ENCODE assay signal across 8 cellular contexts in the genomic region with DNA sequence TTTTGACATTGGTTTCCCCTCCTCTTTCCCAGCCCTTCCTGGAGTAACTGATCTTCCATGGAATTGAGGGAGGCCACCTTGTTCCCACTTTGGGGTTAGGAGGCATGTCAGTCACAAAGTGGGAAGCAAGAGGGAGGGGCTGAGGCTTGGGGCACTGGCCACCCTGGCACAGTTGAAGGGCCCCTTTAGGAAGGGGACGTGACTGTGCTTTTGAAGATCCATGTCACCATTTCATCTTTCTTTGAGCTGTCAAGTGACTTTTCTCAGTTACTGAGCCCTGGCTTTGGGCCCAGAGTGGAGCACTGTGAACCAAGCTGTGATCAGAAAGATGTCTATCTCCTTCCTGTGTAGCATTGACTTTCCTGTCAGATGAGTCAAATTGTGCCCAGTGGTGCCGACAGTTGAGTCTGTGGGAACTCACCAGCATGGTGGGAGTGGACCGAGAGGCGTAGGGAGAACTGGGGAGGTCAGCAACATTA. TPM values are rescaled to one million over a fixed set of nuclear protein-coding genes. Genes with fewer than 3 reads are reported as not detected.
DNase-seq lines count a peak whose midpoint lies in the region; ATAC-seq, FAIRE-seq and TF ChIP-seq lines count a peak whose summit lies in the region.

No MANE protein-coding gene starts in this region.

- H2AFZ ChIP-seq in GM12878 (ENCODE audit: control insufficient read depth, low read depth, low read length) (no peak overlapping the region), neural progenitor cell (replicated peaks) (no peak overlapping the region)

- H3K9me3 ChIP-seq in CD4-positive, alpha-beta T cell (ENCODE audit: control insufficient read depth, low read length), result no peaks in the 10 kb centered on the region
- H3K9me3 ChIP-seq in T-helper 17 cell (ENCODE audit: control insufficient read depth, low read length, poor library complexity, severe bottlenecking) (no peaks in the 10 kb centered on the region), GM12878 (replicated peaks; ENCODE audit: control insufficient read depth, insufficient read depth, low read length) (no peaks in the 10 kb centered on the region), neutrophil (no peaks in the 10 kb centered on the region), neural progenitor cell (ENCODE audit: low read depth) (no peaks in the 10 kb centered on the region)

- H3K36me3 Mint-ChIP-seq in CD4-positive, alpha-beta T cell (ENCODE audit: low read depth), result peaks cover 32% of the 10 kb centered on the region
- H3K36me3 Mint-ChIP-seq in T-helper 17 cell (ENCODE audit: low read depth) (peaks cover 5% of the 10 kb centered on the region), neural progenitor cell (no peaks in the 10 kb centered on the region)

- in situ Hi-C loops in GM12878 (cut with MboI), result no loop called here

- H4K20me1 ChIP-seq in GM12878 (ENCODE audit: control insufficient read depth, insufficient read depth) (no peaks in the 10 kb centered on the region), neural progenitor cell (ENCODE audit: low read depth) (no peaks in the 10 kb centered on the region)

- no peaks in the 10 kb centered on the region for H3K9me3 Mint-ChIP-seq in CD4-positive, alpha-beta T cell
- no peaks in the 10 kb centered on the region for H3K9me3 Mint-ChIP-seq in neural progenitor cell

- no peaks in the 10 kb centered on the region for H3K36me3 ChIP-seq in GM12878 (ENCODE audit: control insufficient read depth in 2 of 2, insufficient read depth in 2 of 2, low read length in 1 of 2)
- H3K36me3 ChIP-seq in neutrophil, result peaks cover 91% of the 10 kb centered on the region
- H3K36me3 ChIP-seq in neural progenitor cell, result no peaks in the 10 kb centered on the region

- SMC1A ChIA-PET in GM12878 (lab: Charles Lee; ENCODE audit: uncharacterized antibody, unreplicated experiment), result interaction anchor here (0.9 to 1.6 kb wide), 5 partner anchors 10 to 76 kb away, joined by 3 to 5 read pairs (median 3); no protein-coding TSS in a partner anchor

- CTCF ChIA-PET in CD4-positive, alpha-beta T cell (lab: Charles Lee), result interaction anchor here (1.2 to 3.4 kb wide), 4 partner anchors 16 to 621 kb away, joined by 4 to 21 read pairs (median 6); no protein-coding TSS in a partner anchor
- CTCF ChIA-PET in GM12878 (lab: Yijun Ruan, JAX), result interaction anchor here (0.6 to 6.8 kb wide), 8 partner anchors 12 to 129 kb away, joined by 3 to 62 read pairs (median 4); no protein-coding TSS in a partner anchor

- H3K4me2 ChIP-seq in GM12878 (ENCODE audit: control insufficient read depth, insufficient read depth) (no peak overlapping the region), neural progenitor cell (no peak overlapping the region)

- no peaks in the 10 kb centered on the region for H3K79me2 ChIP-seq in GM12878 (ENCODE audit: control insufficient read depth, insufficient read depth, low read length)
- no peaks in the 10 kb centered on the region for H3K79me2 ChIP-seq in neural progenitor cell (ENCODE audit: low read depth)

- ATAC-seq in CD4-positive, alpha-beta T cell (ENCODE audit: poor library complexity), result peak; percentile 71
- ATAC-seq in T-helper 17 cell, result peak; percentile 70
- peak; percentile 42 for ATAC-seq in GM12878
- ATAC-seq in HG03097 (IDR thresholded peaks at IDR 0.05; ENCODE audit: low FRiP score, unreplicated experiment), result no peak
- ATAC-seq in HG03521 (IDR thresholded peaks at IDR 0.05; ENCODE audit: unreplicated experiment), result no peak
- no peak for ATAC-seq in HG02588 (IDR thresholded peaks at IDR 0.05; ENCODE audit: unreplicated experiment)

- peak overlapping the region; percentile 93 for H3K27ac Mint-ChIP-seq in CD4-positive, alpha-beta T cell
- peak overlapping the region; percentile 93 for H3K27ac Mint-ChIP-seq in T-helper 17 cell
- H3K27ac Mint-ChIP-seq in neural progenitor cell, result no peak overlapping the region

- no peaks in the 10 kb centered on the region for H3K27me3 ChIP-seq in CD4-positive, alpha-beta T cell (ENCODE audit: control insufficient read depth, insufficient read depth, low read length)
- H3K27me3 ChIP-seq in GM12878 (replicated peaks in 1 of 2; ENCODE audit: control insufficient read depth in 2 of 2, insufficient read depth in 2 of 2, low read length in 1 of 2) (no peaks in the 10 kb centered on the region), neutrophil (no peaks in the 10 kb centered on the region), neural progenitor cell (no peaks in the 10 kb centered on the region)

- peak; percentile 47 to 72 (median 66) for DNase-seq in CD4-positive, alpha-beta T cell
- DNase-seq in T-helper 17 cell (peak; percentile 42 to 58 (median 51)), GM12878 (ENCODE audit: low read depth, low spot score) (peak; percentile 46), neural progenitor cell (ENCODE audit: low spot score) (no peak)

- POLR2A ChIA-PET in CD4-positive, alpha-beta T cell (lab: Charles Lee), result interaction anchor here (0.9 to 4.0 kb wide), 10 partner anchors 16 to 135 kb away, joined by 3 to 66 read pairs (median 8); partner anchors contain the start of gene IL6R
- POLR2A ChIA-PET in GM12878 (lab: Charles Lee), result interaction anchor here (0.6 to 1.2 kb wide), 3 partner anchors 14 to 582 kb away, joined by 3 read pairs; no protein-coding TSS in a partner anchor

- intact Hi-C loops in CD4-positive, alpha-beta T cell (cut with DNase I, micrococcal nuclease), result loop anchor here in 1 of 2 experiments (2.0 to 5.0 kb wide), 2 partner anchors 41 to 59 kb away; partner anchors contain the start of gene IL6R
- intact Hi-C loops in GM12878 (cut with micrococcal nuclease; ENCODE audit: unreplicated experiment), result no loop called here

- no peak for TF ChIP-seq EP300 in GM12878 (IDR thresholded peaks at IDR 0.05; ENCODE audit: borderline replicate concordance in 1 of 2, control insufficient read depth in 1 of 2, low read depth in 2 of 2, low read length in 2 of 2)

- RAD21 ChIA-PET in GM12878 (lab: Charles Lee; ENCODE audit: unreplicated experiment), result interaction anchor here (0.6 to 5.9 kb wide), 4 partner anchors 8 to 129 kb away, joined by 5 to 53 read pairs (median 6); no protein-coding TSS in a partner anchor

- peak overlapping the region; percentile 59 for H3K27ac ChIP-seq in CD4-positive, alpha-beta T cell (ENCODE audit: low read depth, low read length)
- no peak overlapping the region for H3K27ac ChIP-seq in GM12878 (ENCODE audit: control insufficient read depth, insufficient read depth)
- peak overlapping the region; percentile 97 for H3K27ac ChIP-seq in neutrophil
- H3K27ac ChIP-seq in neural progenitor cell, result no peak overlapping the region

- H3F3A ChIP-seq in neural progenitor cell (ENCODE audit: low read depth), result no peaks in the 10 kb centered on the region

- H3K4me1 Mint-ChIP-seq in CD4-positive, alpha-beta T cell (ENCODE audit: low read depth), result peaks cover 82% of the 10 kb centered on the region
- peaks cover 65% of the 10 kb centered on the region for H3K4me1 Mint-ChIP-seq in T-helper 17 cell
- H3K4me1 Mint-ChIP-seq in neural progenitor cell, result peaks cover 26% of the 10 kb centered on the region

- FAIRE-seq in GM12878 (lab: Jason Lieb, UNC), result no peak

- H3K4me1 ChIP-seq in GM12878 (ENCODE audit: control insufficient read depth, insufficient read depth, low read length) (peaks cover 20% of the 10 kb centered on the region), neutrophil (ENCODE audit: control insufficient read depth in 1 of 2, insufficient read depth in 1 of 2, low read depth in 1 of 2, low read length in 1 of 2) (peaks cover 34 to 55% of the 10 kb centered on the region in 2 experiments), neural progenitor cell (peaks cover 6% of the 10 kb centered on the region)

- no peaks in the 10 kb centered on the region for H3K27me3 Mint-ChIP-seq in CD4-positive, alpha-beta T cell
- no peaks in the 10 kb centered on the region for H3K27me3 Mint-ChIP-seq in T-helper 17 cell
- H3K27me3 Mint-ChIP-seq in neural progenitor cell (ENCODE audit: insufficient read depth, low read depth), result peaks cover 9% of the 10 kb centered on the region

- peak overlapping the region; percentile 87 for H3K4me3 Mint-ChIP-seq in CD4-positive, alpha-beta T cell
- peak overlapping the region; percentile 86 for H3K4me3 Mint-ChIP-seq in T-helper 17 cell
- no peak overlapping the region for H3K4me3 Mint-ChIP-seq in neural progenitor cell

- BruUV-seq in GM12878 (replicated peaks; lab: Mats Ljungman, UMichigan), result no TSS peak

- TF ChIP-seq CTCF in CD4-positive, alpha-beta T cell (IDR thresholded peaks at IDR 0.05), result no peak
- no peak for TF ChIP-seq CTCF in GM12878 (IDR thresholded peaks at IDR 0.05 in 2 of 3, conservative IDR thresholded peaks at IDR 0.05 in 1 of 3; ENCODE audit: control insufficient read depth in 2 of 3, extremely low read depth in 1 of 3, insufficient read depth in 1 of 3, low read depth in 3 of 3, low read length in 3 of 3)
- TF ChIP-seq CTCF in neutrophil (IDR thresholded peaks at IDR 0.05), result no peak
- no peak for TF ChIP-seq CTCF in neural progenitor cell (IDR thresholded peaks at IDR 0.05)

- no peak for TF ChIP-seq POLR2A in GM12878 (IDR thresholded peaks at IDR 0.05; ENCODE audit: low read depth, low read length)

- H3K4me3 ChIP-seq in GM12878 (no peak overlapping the region), neutrophil (ENCODE audit: low read depth in 1 of 2, low read length in 1 of 2) (peak overlapping the region in 1 of 2 experiments; percentile 14), neural progenitor cell (no peak overlapping the region)

- TF ChIP-seq RAD21 in GM12878 (IDR thresholded peaks at IDR 0.05; ENCODE audit: insufficient read depth, low read depth, low read length), result no peak

- H3K9ac ChIP-seq in GM12878 (ENCODE audit: control insufficient read depth, insufficient read depth, low read length) (no peak overlapping the region), neural progenitor cell (no peak overlapping the region)

- WGBS in GM12878 (ENCODE audit: insufficient coverage, insufficient replicate concordance, low lambda C conversion rate, missing lambda C conversion rate), result 14% methylated on average over 4 of the region's 4 CpGs

RNA-seq across cellular contexts. Expression of gene TDRD10, which starts 38.5 kb away (rescaled TPM):
- not detected for total RNA-seq in CD4-positive, alpha-beta T cell
- total RNA-seq in T-helper 17 cell (under 1 TPM in 1 of 2 donors, not detected in 1; 0.12 TPM), GM12878 (2014; rRNA removed) (0.05 TPM in 1 of 2 replicates, not detected in the other), GM12878 (2014; rRNA removed; fragmentation: Illumina TruSeq; extraction: Trizol) (not detected in 2 replicates), GM12878 (2021) (not detected in 2 replicates), neural progenitor cell (ENCODE audit: low replicate concordance) (not detected in 2 replicates)
- total RNA-seq in GM12878 (2013; cell fraction: nucleolus; rRNA removed), result 0.31 and 1.0 TPM in 2 replicates
- not detected for polyA plus RNA-seq in GM12878 (2011; ENCODE audit: low read depth)
- polyA plus RNA-seq in GM12878 (2011; rRNA removed) (not detected in 2 replicates), GM12878 (2014; fragmentation: Illumina TruSeq; extraction: Trizol) (not detected in 2 replicates), GM12878 (2014; fragmentation: Nextera tagmentation; extraction: Ambion mirVana) (not detected), GM12878 (2014; rRNA removed) (not detected in 2 replicates), GM12878 (2016; fragmentation: Nextera tagmentation; extraction: Ambion mirVana) (not detected)
- not detected in 2 replicates for polyA plus RNA-seq in GM12878 (2011; cell fraction: cytosol; rRNA removed)
- polyA plus RNA-seq in GM12878 (2011; cell fraction: nucleus; rRNA removed), result 0.07 TPM in 1 of 2 replicates, not detected in the other
- 0.10 TPM in 1 of 2 replicates, not detected in the other for polyA plus RNA-seq in GM12878 (2012)
- polyA minus RNA-seq in GM12878 (2011; rRNA and poly(A)+ RNA removed), result not detected in 2 replicates
- not detected in 2 replicates for polyA minus RNA-seq in GM12878 (2011; cell fraction: cytosol; rRNA and poly(A)+ RNA removed)
- polyA minus RNA-seq in GM12878 (2011; cell fraction: nucleus; rRNA and poly(A)+ RNA removed), result not detected in 2 replicates

RNA-seq across cellular contexts. Expression of gene SHE, which starts 38.7 kb away (rescaled TPM):
- not detected for total RNA-seq in CD4-positive, alpha-beta T cell
- under 1 TPM in 1 of 2 donors, not detected in 1; 0.13 TPM for total RNA-seq in T-helper 17 cell
- total RNA-seq in GM12878 (2013; cell fraction: nucleolus; rRNA removed), result 1.9 and 2.2 TPM in 2 replicates
- under 0.01 and 0.05 TPM in 2 replicates for total RNA-seq in GM12878 (2014; rRNA removed)
- total RNA-seq in GM12878 (2014; rRNA removed; fragmentation: Illumina TruSeq; extraction: Trizol), result 0.04 and 0.05 TPM in 2 replicates
- total RNA-seq in GM12878 (2021), result 0.05 TPM in 2 replicates
- polyA plus RNA-seq in GM12878 (2011; ENCODE audit: low read depth), result 0.05 TPM
- polyA plus RNA-seq in GM12878 (2011; rRNA removed), result not detected in 2 replicates
- polyA plus RNA-seq in GM12878 (2011; cell fraction: cytosol; rRNA removed), result under 0.01 TPM in 1 of 2 replicates, not detected in the other
- not detected in 2 replicates for polyA plus RNA-seq in GM12878 (2011; cell fraction: nucleus; rRNA removed)
- 0.05 and 0.08 TPM in 2 replicates for polyA plus RNA-seq in GM12878 (2012)
- polyA plus RNA-seq in GM12878 (2014; fragmentation: Illumina TruSeq; extraction: Trizol), result 0.03 TPM in 1 of 2 replicates, not detected in the other
- under 1 TPM; 0.02 TPM for polyA plus RNA-seq in GM12878 (2014; fragmentation: Nextera tagmentation; extraction: Ambion mirVana)
- polyA plus RNA-seq in GM12878 (2014; rRNA removed), result 0.03 and 0.04 TPM in 2 replicates
- polyA plus RNA-seq in GM12878 (2016; fragmentation: Nextera tagmentation; extraction: Ambion mirVana), result not detected
- not detected in 2 replicates for polyA minus RNA-seq in GM12878 (2011; rRNA and poly(A)+ RNA removed)
- polyA minus RNA-seq in GM12878 (2011; cell fraction: cytosol; rRNA and poly(A)+ RNA removed), result not detected in 2 replicates
- polyA minus RNA-seq in GM12878 (2011; cell fraction: nucleus; rRNA and poly(A)+ RNA removed), result not detected in 2 replicates
- total RNA-seq in neural progenitor cell (ENCODE audit: low replicate concordance), result 0.04 TPM in 1 of 2 replicates, not detected in the other

RNA-seq across cellular contexts. Expression of gene IL6R, which starts 58.4 kb away (rescaled TPM):
- 10 to 100 TPM; 31.7 to 35.0 TPM for total RNA-seq in CD4-positive, alpha-beta T cell
- 10 to 100 TPM; 72.8 to 79.0 TPM for total RNA-seq in T-helper 17 cell
- 50.9 and 61.1 TPM in 2 replicates for total RNA-seq in GM12878 (2013; cell fraction: nucleolus; rRNA removed)
- total RNA-seq in GM12878 (2014; rRNA removed), result 29.3 and 31.9 TPM in 2 replicates
- total RNA-seq in GM12878 (2014; rRNA removed; fragmentation: Illumina TruSeq; extraction: Trizol), result 17.4 and 18.2 TPM in 2 replicates
- 37.7 and 43.4 TPM in 2 replicates for total RNA-seq in GM12878 (2021)
- polyA plus RNA-seq in GM12878 (2011; ENCODE audit: low read depth), result 3.2 TPM
- 4.0 and 6.1 TPM in 2 replicates for polyA plus RNA-seq in GM12878 (2011; rRNA removed)
- 10.7 and 11.6 TPM in 2 replicates for polyA plus RNA-seq in GM12878 (2011; cell fraction: cytosol; rRNA removed)
- 4.5 and 6.2 TPM in 2 replicates for polyA plus RNA-seq in GM12878 (2011; cell fraction: nucleus; rRNA removed)
- polyA plus RNA-seq in GM12878 (2012), result 2.8 and 4.3 TPM in 2 replicates
- polyA plus RNA-seq in GM12878 (2014; fragmentation: Illumina TruSeq; extraction: Trizol), result 21.7 and 23.9 TPM in 2 replicates
- 1 to 10 TPM; 1.9 to 3.9 TPM for polyA plus RNA-seq in GM12878 (2014; fragmentation: Nextera tagmentation; extraction: Ambion mirVana)
- 34.0 and 45.3 TPM in 2 replicates for polyA plus RNA-seq in GM12878 (2014; rRNA removed)
- polyA plus RNA-seq in GM12878 (2016; fragmentation: Nextera tagmentation; extraction: Ambion mirVana), result 10 to 100 TPM; 16.5 to 16.8 TPM
- polyA minus RNA-seq in GM12878 (2011; rRNA and poly(A)+ RNA removed), result 10.0 and 12.5 TPM in 2 replicates
- 5.1 and 6.0 TPM in 2 replicates for polyA minus RNA-seq in GM12878 (2011; cell fraction: cytosol; rRNA and poly(A)+ RNA removed)
- polyA minus RNA-seq in GM12878 (2011; cell fraction: nucleus; rRNA and poly(A)+ RNA removed), result 5.5 and 8.9 TPM in 2 replicates
- 0.09 TPM in 1 of 2 replicates, not detected in the other for total RNA-seq in neural progenitor cell (ENCODE audit: low replicate concordance)

Comparison
In these comparisons a context has a peak if more than half of its experiments do, and no peak if none do; other contexts are left out.
1. ATAC-seq: peak in CD4-positive, alpha-beta T cell (single experiment), T-helper 17 cell (single experiment) and GM12878 (single experiment); none in HG03097 (single experiment), HG03521 (single experiment) and HG02588 (single experiment).
2. H3K27ac ChIP-seq: peak in CD4-positive, alpha-beta T cell (single experiment) and neutrophil (single experiment); none in GM12878 (single experiment) and neural progenitor cell (single experiment).
3. RNA of gene IL6R, which starts 58.4 kb away (total RNA-seq): 72.8 to 79.0 TPM in T-helper 17 cell, 31.7 to 35.0 TPM in CD4-positive, alpha-beta T cell and 17.4 to 61.1 TPM in GM12878; 0.09 TPM in neural progenitor cell; every median in the first group is over 10 times any median in the second.